In genomic region chr15:31325976-31326728, GRCh38 we compare ENCODE assay signal across 1 cellular context.
A peak's percentile ranks its signal among the peaks of the same experiment; 100 is the strongest.
TF ChIP-seq lines count a peak whose summit lies in the region.

No MANE protein-coding gene starts in this region.

TF ChIP-seq in HEK293, 187 proteins besides CTCF, POLR2A, EP300 and RAD21 (continued from another document and continues in another):
- TF ChIP-seq KLF10 (tag by site-specific recombination; IDR thresholded peaks at IDR 0.05) (peak; percentile 94), ZSCAN23 (tag by site-specific recombination; IDR thresholded peaks at IDR 0.05) (no peak), ZXDB (tag by site-specific recombination; IDR thresholded peaks at IDR 0.05) (peak; percentile 41; the same call in 1 of the 2 replicates), SETDB1 (IDR thresholded peaks at IDR 0.05; ENCODE audit: insufficient read length, low read length) (no peak), ZNF776 (tag by site-specific recombination; IDR thresholded peaks at IDR 0.05; ENCODE audit: borderline replicate concordance) (no peak), ZNF10 (tag by site-specific recombination; IDR thresholded peaks at IDR 0.05) (no peak), KLF1 (tag by site-specific recombination; IDR thresholded peaks at IDR 0.05) (peak; percentile 82), SP3 (tag by site-specific recombination; IDR thresholded peaks at IDR 0.05) (peak; percentile 91), ZBTB20 (tag by site-specific recombination; IDR thresholded peaks at IDR 0.05) (peak; percentile 83; the same call in 1 of the 2 replicates), ZNF112 (tag by site-specific recombination; IDR thresholded peaks at IDR 0.05) (no peak), ZNF19 (tag by site-specific recombination; IDR thresholded peaks at IDR 0.05; ENCODE audit: low read depth) (no peak), AEBP2 (tag by site-specific recombination; IDR thresholded peaks at IDR 0.05; ENCODE audit: borderline replicate concordance) (no peak), REST (tag by site-specific recombination; IDR thresholded peaks at IDR 0.05) (no peak), ZNF560 (tag by site-specific recombination; IDR thresholded peaks at IDR 0.05; ENCODE audit: borderline replicate concordance) (no peak), ZFHX2 (tag by site-specific recombination; conservative IDR thresholded peaks at IDR 0.05) (peak; percentile 85), ZNF416 (tag by site-specific recombination; IDR thresholded peaks at IDR 0.05) (no peak), ZNF121 (tag by site-specific recombination; IDR thresholded peaks at IDR 0.05) (no peak), MZF1 (tag by site-specific recombination; IDR thresholded peaks at IDR 0.05; ENCODE audit: borderline replicate concordance) (no peak), RBAK (tag by site-specific recombination; IDR thresholded peaks at IDR 0.05) (no peak), BCL6B (tag by site-specific recombination; IDR thresholded peaks at IDR 0.05) (no peak), IKZF3 (tag by site-specific recombination; IDR thresholded peaks at IDR 0.05) (no peak), FEZF1 (tag by site-specific recombination; IDR thresholded peaks at IDR 0.05) (peak; percentile 55; the same call in 1 of the 2 replicates), ZNF2 (tag by site-specific recombination; IDR thresholded peaks at IDR 0.05) (no peak), ZNF768 (tag by site-specific recombination; IDR thresholded peaks at IDR 0.05) (no peak), ZNF211 (tag by site-specific recombination; IDR thresholded peaks at IDR 0.05; ENCODE audit: low read depth) (no peak), ZNF830 (tag by site-specific recombination; IDR thresholded peaks at IDR 0.05; ENCODE audit: low read depth) (no peak), ZNF548 (tag by site-specific recombination; IDR thresholded peaks at IDR 0.05) (no peak), ZNF600 (tag by site-specific recombination; IDR thresholded peaks at IDR 0.05) (no peak), ZNF701 (tag by site-specific recombination; IDR thresholded peaks at IDR 0.05) (no peak), PBX3 (CRISPR knock-in tag; IDR thresholded peaks at IDR 0.05) (no peak), ZNF274 (IDR thresholded peaks at IDR 0.05; ENCODE audit: low read length) (no peak), ZNF274 (tag by site-specific recombination; IDR thresholded peaks at IDR 0.05; ENCODE audit: borderline replicate concordance) (no peak), EGR2 (tag by site-specific recombination; IDR thresholded peaks at IDR 0.05; ENCODE audit: low read depth) (peak; percentile 63), ZNF18 (tag by site-specific recombination; IDR thresholded peaks at IDR 0.05) (no peak), ZNF596 (tag by site-specific recombination; IDR thresholded peaks at IDR 0.05) (no peak), HOXD13 (CRISPR knock-in tag; IDR thresholded peaks at IDR 0.05; ENCODE audit: borderline replicate concordance) (no peak), ZFP37 (tag by site-specific recombination; IDR thresholded peaks at IDR 0.05) (no peak), ZNF114 (tag by site-specific recombination; IDR thresholded peaks at IDR 0.05) (no peak), ZNF510 (tag by site-specific recombination; IDR thresholded peaks at IDR 0.05; ENCODE audit: insufficient replicate concordance) (no peak), ZNF174 (tag by site-specific recombination; IDR thresholded peaks at IDR 0.05) (no peak), ZNF394 (tag by site-specific recombination; IDR thresholded peaks at IDR 0.05; ENCODE audit: borderline replicate concordance) (no peak), ZNF529 (tag by site-specific recombination; IDR thresholded peaks at IDR 0.05; ENCODE audit: insufficient replicate concordance) (no peak), ZNF169 (tag by site-specific recombination; IDR thresholded peaks at IDR 0.05) (no peak), ZNF530 (tag by site-specific recombination; IDR thresholded peaks at IDR 0.05; ENCODE audit: low read depth) (no peak), ZNF24 (tag by site-specific recombination; IDR thresholded peaks at IDR 0.05) (no peak), ZNF555 (tag by site-specific recombination; conservative IDR thresholded peaks at IDR 0.05) (no peak), GLI2 (tag by site-specific recombination; IDR thresholded peaks at IDR 0.05; ENCODE audit: borderline replicate concordance, low read depth) (no peak), ZNF747 (tag by site-specific recombination; IDR thresholded peaks at IDR 0.05) (no peak), YY1 (tag by site-specific recombination; IDR thresholded peaks at IDR 0.05) (peak; percentile 63), ZNF391 (tag by site-specific recombination; IDR thresholded peaks at IDR 0.05; ENCODE audit: borderline replicate concordance, low read depth) (no peak), ZBTB1 (tag by site-specific recombination; IDR thresholded peaks at IDR 0.05) (no peak), ZNF514 (tag by site-specific recombination; IDR thresholded peaks at IDR 0.05) (no peak), ZBTB7A (tag by site-specific recombination; IDR thresholded peaks at IDR 0.05; ENCODE audit: low read depth) (no peak), ZSCAN4 (tag by site-specific recombination; IDR thresholded peaks at IDR 0.05) (no peak), ZNF621 (tag by site-specific recombination; IDR thresholded peaks at IDR 0.05) (no peak), ZNF37A (tag by site-specific recombination; IDR thresholded peaks at IDR 0.05) (no peak), ZNF324 (tag by site-specific recombination; IDR thresholded peaks at IDR 0.05) (no peak)
- TF ChIP-seq, protein P1, sequence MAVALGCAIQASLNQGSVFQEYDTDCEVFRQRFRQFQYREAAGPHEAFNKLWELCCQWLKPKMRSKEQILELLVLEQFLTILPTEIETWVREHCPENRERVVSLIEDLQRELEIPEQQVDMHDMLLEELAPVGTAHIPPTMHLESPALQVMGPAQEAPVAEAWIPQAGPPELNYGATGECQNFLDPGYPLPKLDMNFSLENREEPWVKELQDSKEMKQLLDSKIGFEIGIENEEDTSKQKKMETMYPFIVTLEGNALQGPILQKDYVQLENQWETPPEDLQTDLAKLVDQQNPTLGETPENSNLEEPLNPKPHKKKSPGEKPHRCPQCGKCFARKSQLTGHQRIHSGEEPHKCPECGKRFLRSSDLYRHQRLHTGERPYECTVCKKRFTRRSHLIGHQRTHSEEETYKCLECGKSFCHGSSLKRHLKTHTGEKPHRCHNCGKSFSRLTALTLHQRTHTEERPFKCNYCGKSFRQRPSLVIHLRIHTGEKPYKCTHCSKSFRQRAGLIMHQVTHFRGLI (tag by site-specific recombination; IDR thresholded peaks at IDR 0.05) = 0 out of 2 replicates have a peak, but pooled peaks have one; percentile 5
- TF ChIP-seq, protein P2, sequence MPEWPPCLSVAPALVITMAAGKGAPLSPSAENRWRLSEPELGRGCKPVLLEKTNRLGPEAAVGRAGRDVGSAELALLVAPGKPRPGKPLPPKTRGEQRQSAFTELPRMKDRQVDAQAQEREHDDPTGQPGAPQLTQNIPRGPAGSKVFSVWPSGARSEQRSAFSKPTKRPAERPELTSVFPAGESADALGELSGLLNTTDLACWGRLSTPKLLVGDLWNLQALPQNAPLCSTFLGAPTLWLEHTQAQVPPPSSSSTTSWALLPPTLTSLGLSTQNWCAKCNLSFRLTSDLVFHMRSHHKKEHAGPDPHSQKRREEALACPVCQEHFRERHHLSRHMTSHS (tag by site-specific recombination; IDR thresholded peaks at IDR 0.05) = no peak
- TF ChIP-seq, protein P3, sequence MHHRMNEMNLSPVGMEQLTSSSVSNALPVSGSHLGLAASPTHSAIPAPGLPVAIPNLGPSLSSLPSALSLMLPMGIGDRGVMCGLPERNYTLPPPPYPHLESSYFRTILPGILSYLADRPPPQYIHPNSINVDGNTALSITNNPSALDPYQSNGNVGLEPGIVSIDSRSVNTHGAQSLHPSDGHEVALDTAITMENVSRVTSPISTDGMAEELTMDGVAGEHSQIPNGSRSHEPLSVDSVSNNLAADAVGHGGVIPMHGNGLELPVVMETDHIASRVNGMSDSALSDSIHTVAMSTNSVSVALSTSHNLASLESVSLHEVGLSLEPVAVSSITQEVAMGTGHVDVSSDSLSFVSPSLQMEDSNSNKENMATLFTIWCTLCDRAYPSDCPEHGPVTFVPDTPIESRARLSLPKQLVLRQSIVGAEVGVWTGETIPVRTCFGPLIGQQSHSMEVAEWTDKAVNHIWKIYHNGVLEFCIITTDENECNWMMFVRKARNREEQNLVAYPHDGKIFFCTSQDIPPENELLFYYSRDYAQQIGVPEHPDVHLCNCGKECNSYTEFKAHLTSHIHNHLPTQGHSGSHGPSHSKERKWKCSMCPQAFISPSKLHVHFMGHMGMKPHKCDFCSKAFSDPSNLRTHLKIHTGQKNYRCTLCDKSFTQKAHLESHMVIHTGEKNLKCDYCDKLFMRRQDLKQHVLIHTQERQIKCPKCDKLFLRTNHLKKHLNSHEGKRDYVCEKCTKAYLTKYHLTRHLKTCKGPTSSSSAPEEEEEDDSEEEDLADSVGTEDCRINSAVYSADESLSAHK (tag by site-specific recombination; IDR thresholded peaks at IDR 0.05) = peak; percentile 89
